Comparison of ENCODE assay signal across 9 cellular contexts in genomic region chr2:136932700-136933099, GRCh38.
A peak's percentile ranks its signal among the peaks of the same experiment; 100 is the strongest.
DNase-seq lines count a peak whose midpoint lies in the region; ATAC-seq and TF ChIP-seq lines count a peak whose summit lies in the region.
"Had no signal": no experiment of that assay in that cellular context is flagged by ENCODE, and none has a peak within 500 bp of the region (broad histone marks: within the 10 kb centered on the region; RNA-seq: fewer than 3 reads in every experiment).

No MANE protein-coding gene starts in this region.

- DNase-seq in A172 (ENCODE audit: low spot score) (peak; percentile 3), NCI-H2227 treated with DMSO at 0.1 percent for 48 hours (lab: John Stamatoyannopoulos, UW) (peak; percentile 31), endodermal cell (peak; percentile 80), NCI-H2196 treated with DMSO at 0.1 percent for 48 hours (lab: John Stamatoyannopoulos, UW; ENCODE audit: unreplicated experiment) (no peak), DMS153 (lab: John Stamatoyannopoulos, UW) (no peak)
- DNase-seq in activated CD4-positive, alpha-beta T cell treated with anti-CD3 and anti-CD28 coated beads, Interleukin-2, amount 10 ng/mL, durations not matched to agents 24 days and 14 days: no peak

- peaks cover 22% of the 10 kb centered on the region for H3K4me1 Mint-ChIP-seq in endodermal cell
- H3K4me1 Mint-ChIP-seq in activated CD4-positive, alpha-beta T cell treated with anti-CD3 and anti-CD28 coated beads, Interleukin-2, amount 10 ng/mL, durations not matched to agents 24 days and 14 days: no peaks in the 10 kb centered on the region

- no peaks in the 10 kb centered on the region for H3K27me3 Mint-ChIP-seq in endodermal cell (ENCODE audit: insufficient read depth)
- H3K27me3 Mint-ChIP-seq in activated CD4-positive, alpha-beta T cell treated with anti-CD3 and anti-CD28 coated beads, Interleukin-2, amount 10 ng/mL, durations not matched to agents 24 days and 14 days: no peaks in the 10 kb centered on the region

- intact Hi-C loops in activated CD4-positive, alpha-beta T cell treated with anti-CD3 and anti-CD28 coated beads, Interleukin-2, amount 10 ng/mL, durations not matched to agents 24 days and 14 days (cut with micrococcal nuclease): no loop called here

- no peaks in the 10 kb centered on the region for H3K36me3 Mint-ChIP-seq in endodermal cell (ENCODE audit: low read depth)
- H3K36me3 Mint-ChIP-seq in activated CD4-positive, alpha-beta T cell treated with anti-CD3 and anti-CD28 coated beads, Interleukin-2, amount 10 ng/mL, durations not matched to agents 24 days and 14 days (ENCODE audit: low read depth): no peaks in the 10 kb centered on the region

- no peak overlapping the region for H3K27ac Mint-ChIP-seq in endodermal cell
- H3K27ac Mint-ChIP-seq in activated CD4-positive, alpha-beta T cell treated with anti-CD3 and anti-CD28 coated beads, Interleukin-2, amount 10 ng/mL, durations not matched to agents 24 days and 14 days: no peak overlapping the region

- no peaks in the 10 kb centered on the region for H3K9me3 ChIP-seq in endodermal cell (ENCODE audit: control insufficient read depth, low read length)
- H3K9me3 ChIP-seq: SJSA1 had no signal

- no peaks in the 10 kb centered on the region for H3K27me3 ChIP-seq in endodermal cell (ENCODE audit: control insufficient read depth, insufficient read depth, low read length, poor library complexity, severe bottlenecking)
- H3K27me3 ChIP-seq: SJSA1 had no signal

- peaks cover 2% of the 10 kb centered on the region for H3K4me1 ChIP-seq in endodermal cell (ENCODE audit: control insufficient read depth, insufficient read depth, low read length)
- H3K4me1 ChIP-seq: SJSA1 had no signal

- no peak overlapping the region for H3K4me3 Mint-ChIP-seq in endodermal cell
- H3K4me3 Mint-ChIP-seq in activated CD4-positive, alpha-beta T cell treated with anti-CD3 and anti-CD28 coated beads, Interleukin-2, amount 10 ng/mL, durations not matched to agents 24 days and 14 days: no peak overlapping the region

- H3K4me3 ChIP-seq in endodermal cell (ENCODE audit: low read length): no peak overlapping the region
- H3K4me3 ChIP-seq: SJSA1 had no signal

- no peak overlapping the region for H3K9ac ChIP-seq in endodermal cell (ENCODE audit: extremely low read depth, low read length, poor library complexity, severe bottlenecking)

- peaks cover 5% of the 10 kb centered on the region for H3K9me3 Mint-ChIP-seq in endodermal cell
- no peaks in the 10 kb centered on the region for H3K9me3 Mint-ChIP-seq in activated CD4-positive, alpha-beta T cell treated with anti-CD3 and anti-CD28 coated beads, Interleukin-2, amount 10 ng/mL, durations not matched to agents 24 days and 14 days

- 48 to 61% methylated on average over 3 of the region's 3 CpGs for WGBS in endodermal cell (ENCODE audit: insufficient coverage in 1 of 2, insufficient read length in 1 of 2), 2 experiments

- peak; percentile 60 for ATAC-seq in GM18909 (IDR thresholded peaks at IDR 0.05; ENCODE audit: poor library complexity, unreplicated experiment)
- no peak for ATAC-seq in HG03097 (IDR thresholded peaks at IDR 0.05; ENCODE audit: low FRiP score, unreplicated experiment)

- H3K27ac ChIP-seq in endodermal cell (ENCODE audit: low read depth, low read length): no peak overlapping the region
- H3K27ac ChIP-seq: SJSA1 had no signal

- no peaks in the 10 kb centered on the region for H3K36me3 ChIP-seq in endodermal cell (ENCODE audit: control insufficient read depth, insufficient read depth, low read length)
- H3K36me3 ChIP-seq: SJSA1 had no signal

- TF ChIP-seq CTCF in endodermal cell (conservative IDR thresholded peaks at IDR 0.05): peak; percentile 90

Comparison
In these comparisons a context has a peak if more than half of its experiments do, and no peak if none do; other contexts are left out.
1. DNase-seq: peak in A172 (single experiment), NCI-H2227 treated with DMSO at 0.1 percent for 48 hours (single experiment) and endodermal cell (single experiment); none in NCI-H2196 treated with DMSO at 0.1 percent for 48 hours (single experiment), activated CD4-positive, alpha-beta T cell treated with anti-CD3 and anti-CD28 coated beads, Interleukin-2, amount 10 ng/mL, durations not matched to agents 24 days and 14 days (single experiment) and DMS153 (single experiment).